ENCODE assay signal across 1 cellular context in the genomic region with DNA sequence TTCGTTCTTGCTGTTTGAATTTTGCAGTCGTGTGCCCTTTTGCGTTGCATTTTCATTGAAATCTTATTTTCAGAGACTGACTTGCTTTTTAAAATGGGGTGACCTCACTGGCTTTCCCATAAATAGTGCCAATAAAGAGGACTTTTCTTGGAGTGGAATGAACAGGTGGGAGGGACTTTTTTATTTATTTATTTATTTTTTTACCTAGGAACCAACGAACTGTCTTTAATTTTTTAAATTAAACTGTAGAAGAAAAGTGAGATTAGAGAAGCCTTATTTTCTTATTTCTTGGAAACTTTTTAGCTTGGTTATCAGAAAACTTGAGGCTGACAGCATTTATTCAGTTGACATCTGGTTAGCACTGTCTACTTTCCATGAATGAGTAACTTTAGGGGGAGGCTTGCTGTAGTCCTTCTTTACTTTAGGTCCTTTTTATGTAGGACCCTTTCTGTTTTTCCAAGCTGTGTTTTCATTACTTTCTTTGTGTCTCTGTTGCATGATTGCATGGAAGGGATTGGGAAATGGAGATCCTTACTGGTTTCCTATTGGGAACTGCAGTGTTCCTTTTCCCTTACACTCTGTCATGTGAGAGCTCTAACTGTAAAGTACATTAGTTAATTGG.
TF ChIP-seq lines count a peak whose summit lies in the region.

No MANE protein-coding gene starts in this region.

TF ChIP-seq in GM23338, 12 proteins besides CTCF, POLR2A, EP300 and RAD21 (continued from another document):
- TF ChIP-seq, protein P1, sequence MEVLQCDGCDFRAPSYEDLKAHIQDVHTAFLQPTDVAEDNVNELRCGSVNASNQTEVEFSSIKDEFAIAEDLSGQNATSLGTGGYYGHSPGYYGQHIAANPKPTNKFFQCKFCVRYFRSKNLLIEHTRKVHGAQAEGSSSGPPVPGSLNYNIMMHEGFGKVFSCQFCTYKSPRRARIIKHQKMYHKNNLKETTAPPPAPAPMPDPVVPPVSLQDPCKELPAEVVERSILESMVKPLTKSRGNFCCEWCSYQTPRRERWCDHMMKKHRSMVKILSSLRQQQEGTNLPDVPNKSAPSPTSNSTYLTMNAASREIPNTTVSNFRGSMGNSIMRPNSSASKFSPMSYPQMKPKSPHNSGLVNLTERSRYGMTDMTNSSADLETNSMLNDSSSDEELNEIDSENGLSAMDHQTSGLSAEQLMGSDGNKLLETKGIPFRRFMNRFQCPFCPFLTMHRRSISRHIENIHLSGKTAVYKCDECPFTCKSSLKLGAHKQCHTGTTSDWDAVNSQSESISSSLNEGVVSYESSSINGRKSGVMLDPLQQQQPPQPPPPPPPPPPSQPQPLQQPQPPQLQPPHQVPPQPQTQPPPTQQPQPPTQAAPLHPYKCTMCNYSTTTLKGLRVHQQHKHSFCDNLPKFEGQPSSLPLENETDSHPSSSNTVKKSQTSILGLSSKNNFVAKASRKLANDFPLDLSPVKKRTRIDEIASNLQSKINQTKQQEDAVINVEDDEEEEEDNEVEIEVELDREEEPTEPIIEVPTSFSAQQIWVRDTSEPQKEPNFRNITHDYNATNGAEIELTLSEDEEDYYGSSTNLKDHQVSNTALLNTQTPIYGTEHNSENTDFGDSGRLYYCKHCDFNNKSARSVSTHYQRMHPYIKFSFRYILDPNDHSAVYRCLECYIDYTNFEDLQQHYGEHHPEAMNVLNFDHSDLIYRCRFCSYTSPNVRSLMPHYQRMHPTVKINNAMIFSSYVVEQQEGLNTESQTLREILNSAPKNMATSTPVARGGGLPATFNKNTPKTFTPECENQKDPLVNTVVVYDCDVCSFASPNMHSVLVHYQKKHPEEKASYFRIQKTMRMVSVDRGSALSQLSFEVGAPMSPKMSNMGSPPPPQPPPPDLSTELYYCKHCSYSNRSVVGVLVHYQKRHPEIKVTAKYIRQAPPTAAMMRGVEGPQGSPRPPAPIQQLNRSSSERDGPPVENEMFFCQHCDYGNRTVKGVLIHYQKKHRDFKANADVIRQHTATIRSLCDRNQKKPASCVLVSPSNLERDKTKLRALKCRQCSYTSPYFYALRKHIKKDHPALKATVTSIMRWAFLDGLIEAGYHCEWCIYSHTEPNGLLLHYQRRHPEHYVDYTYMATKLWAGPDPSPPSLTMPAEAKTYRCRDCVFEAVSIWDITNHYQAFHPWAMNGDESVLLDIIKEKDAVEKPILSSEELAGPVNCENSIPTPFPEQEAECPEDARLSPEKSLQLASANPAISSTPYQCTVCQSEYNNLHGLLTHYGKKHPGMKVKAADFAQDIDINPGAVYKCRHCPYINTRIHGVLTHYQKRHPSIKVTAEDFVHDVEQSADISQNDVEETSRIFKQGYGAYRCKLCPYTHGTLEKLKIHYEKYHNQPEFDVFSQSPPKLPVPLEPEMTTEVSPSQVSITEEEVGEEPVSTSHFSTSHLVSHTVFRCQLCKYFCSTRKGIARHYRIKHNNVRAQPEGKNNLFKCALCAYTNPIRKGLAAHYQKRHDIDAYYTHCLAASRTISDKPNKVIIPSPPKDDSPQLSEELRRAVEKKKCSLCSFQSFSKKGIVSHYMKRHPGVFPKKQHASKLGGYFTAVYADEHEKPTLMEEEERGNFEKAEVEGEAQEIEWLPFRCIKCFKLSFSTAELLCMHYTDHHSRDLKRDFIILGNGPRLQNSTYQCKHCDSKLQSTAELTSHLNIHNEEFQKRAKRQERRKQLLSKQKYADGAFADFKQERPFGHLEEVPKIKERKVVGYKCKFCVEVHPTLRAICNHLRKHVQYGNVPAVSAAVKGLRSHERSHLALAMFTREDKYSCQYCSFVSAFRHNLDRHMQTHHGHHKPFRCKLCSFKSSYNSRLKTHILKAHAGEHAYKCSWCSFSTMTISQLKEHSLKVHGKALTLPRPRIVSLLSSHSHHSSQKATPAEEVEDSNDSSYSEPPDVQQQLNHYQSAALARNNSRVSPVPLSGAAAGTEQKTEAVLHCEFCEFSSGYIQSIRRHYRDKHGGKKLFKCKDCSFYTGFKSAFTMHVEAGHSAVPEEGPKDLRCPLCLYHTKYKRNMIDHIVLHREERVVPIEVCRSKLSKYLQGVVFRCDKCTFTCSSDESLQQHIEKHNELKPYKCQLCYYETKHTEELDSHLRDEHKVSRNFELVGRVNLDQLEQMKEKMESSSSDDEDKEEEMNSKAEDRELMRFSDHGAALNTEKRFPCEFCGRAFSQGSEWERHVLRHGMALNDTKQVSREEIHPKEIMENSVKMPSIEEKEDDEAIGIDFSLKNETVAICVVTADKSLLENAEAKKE (CRISPR knock-in tag; IDR thresholded peaks at IDR 0.05): no peak
- TF ChIP-seq ZNF114 (CRISPR knock-in tag; IDR thresholded peaks at IDR 0.05): no peak
- TF ChIP-seq STAT1 (IDR thresholded peaks at IDR 0.05; ENCODE audit: unreplicated experiment): no peak
- no peak for TF ChIP-seq ZNF331 (CRISPR knock-in tag; IDR thresholded peaks at IDR 0.05; ENCODE audit: low read depth)
- TF ChIP-seq EZH2 (IDR thresholded peaks at IDR 0.05; ENCODE audit: low read depth, unreplicated experiment): no peak
- TF ChIP-seq POLR2AphosphoS5 (IDR thresholded peaks at IDR 0.05; ENCODE audit: low read depth): no peak
- TF ChIP-seq CREB1 (CRISPR knock-in tag; IDR thresholded peaks at IDR 0.05; ENCODE audit: low read depth): no peak
- TF ChIP-seq, protein P2, sequence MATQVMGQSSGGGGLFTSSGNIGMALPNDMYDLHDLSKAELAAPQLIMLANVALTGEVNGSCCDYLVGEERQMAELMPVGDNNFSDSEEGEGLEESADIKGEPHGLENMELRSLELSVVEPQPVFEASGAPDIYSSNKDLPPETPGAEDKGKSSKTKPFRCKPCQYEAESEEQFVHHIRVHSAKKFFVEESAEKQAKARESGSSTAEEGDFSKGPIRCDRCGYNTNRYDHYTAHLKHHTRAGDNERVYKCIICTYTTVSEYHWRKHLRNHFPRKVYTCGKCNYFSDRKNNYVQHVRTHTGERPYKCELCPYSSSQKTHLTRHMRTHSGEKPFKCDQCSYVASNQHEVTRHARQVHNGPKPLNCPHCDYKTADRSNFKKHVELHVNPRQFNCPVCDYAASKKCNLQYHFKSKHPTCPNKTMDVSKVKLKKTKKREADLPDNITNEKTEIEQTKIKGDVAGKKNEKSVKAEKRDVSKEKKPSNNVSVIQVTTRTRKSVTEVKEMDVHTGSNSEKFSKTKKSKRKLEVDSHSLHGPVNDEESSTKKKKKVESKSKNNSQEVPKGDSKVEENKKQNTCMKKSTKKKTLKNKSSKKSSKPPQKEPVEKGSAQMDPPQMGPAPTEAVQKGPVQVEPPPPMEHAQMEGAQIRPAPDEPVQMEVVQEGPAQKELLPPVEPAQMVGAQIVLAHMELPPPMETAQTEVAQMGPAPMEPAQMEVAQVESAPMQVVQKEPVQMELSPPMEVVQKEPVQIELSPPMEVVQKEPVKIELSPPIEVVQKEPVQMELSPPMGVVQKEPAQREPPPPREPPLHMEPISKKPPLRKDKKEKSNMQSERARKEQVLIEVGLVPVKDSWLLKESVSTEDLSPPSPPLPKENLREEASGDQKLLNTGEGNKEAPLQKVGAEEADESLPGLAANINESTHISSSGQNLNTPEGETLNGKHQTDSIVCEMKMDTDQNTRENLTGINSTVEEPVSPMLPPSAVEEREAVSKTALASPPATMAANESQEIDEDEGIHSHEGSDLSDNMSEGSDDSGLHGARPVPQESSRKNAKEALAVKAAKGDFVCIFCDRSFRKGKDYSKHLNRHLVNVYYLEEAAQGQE (IDR thresholded peaks at IDR 0.05; ENCODE audit: unreplicated experiment): no peak
- no peak for TF ChIP-seq NANOG (IDR thresholded peaks at IDR 0.05; ENCODE audit: borderline replicate concordance)
- TF ChIP-seq EZH2phosphoT487 (IDR thresholded peaks at IDR 0.05; ENCODE audit: unreplicated experiment): no peak
